ENCODE assay signal across 21 cellular contexts in genomic region chr16:1077877-1078578, GRCh38. TPM values are rescaled to one million over a fixed set of nuclear protein-coding genes. Genes with fewer than 3 reads are reported as not detected.
DNase-seq lines count a peak whose midpoint lies in the region; ATAC-seq, FAIRE-seq and TF ChIP-seq lines count a peak whose summit lies in the region.
"Had no signal": no experiment of that assay in that cellular context is flagged by ENCODE, and none has a peak within 500 bp of the region (broad histone marks: within the 10 kb centered on the region; RNA-seq: fewer than 3 reads in every experiment).

No MANE protein-coding gene starts in this region.

- POLR2A ChIA-PET in PC-3 (lab: Charles Lee; ENCODE audit: unreplicated experiment): interaction anchor here (0.6 kb wide), 1 partner anchor 375 kb away, joined by 3 read pairs; no protein-coding TSS in a partner anchor

- BruUV-seq in PC-3 (replicated peaks; lab: Mats Ljungman, UMichigan): TSS peak; percentile 66

- H3K4me1 ChIP-seq in PC-3 (ENCODE audit: insufficient read depth, low read length): peaks cover 23% of the 10 kb centered on the region
- H3K4me1 ChIP-seq in stomach: peaks cover 13 to 42% (median 24%) of the 10 kb centered on the region in 4 donors
- no peaks in the 10 kb centered on the region for H3K4me1 ChIP-seq in small intestine (ENCODE audit: control insufficient read depth in 2 of 2, insufficient read depth in 1 of 2, low read depth in 1 of 2, low read length in 1 of 2)
- H3K4me1 ChIP-seq: SJSA1 had no signal

- ATAC-seq in PC-3: no peak
- no peak for ATAC-seq in HG02571 (IDR thresholded peaks at IDR 0.05; ENCODE audit: unreplicated experiment)
- no peak for ATAC-seq in GM21717 (IDR thresholded peaks at IDR 0.05; ENCODE audit: unreplicated experiment)
- ATAC-seq: GM23338 had no signal

- no peaks in the 10 kb centered on the region for H4K20me1 ChIP-seq in PC-3 (ENCODE audit: low read length)

- intact Hi-C loops in PC-3 (cut with micrococcal nuclease) (no loop called here), stomach (cut with DNase I; ENCODE audit: low total_unique reads) (no loop called here)

- WGBS in stomach, 5 donors: 29 to 53% (median 35%) methylated on average over 18 to 36 of the region's 36 CpGs
- 33 to 61% (median 40%) methylated on average over 26 to 36 of the region's 36 CpGs for WGBS in small intestine, 3 donors

- DNase-seq in NCI-H1417 (lab: John Stamatoyannopoulos, UW): peak in 2 of 3 experiments; percentile 72 to 76
- DNase-seq in NCI-H1417 treated with DMSO at 0.1 percent for 48 hours (lab: John Stamatoyannopoulos, UW): no peak
- no peak for DNase-seq in PC-3
- DNase-seq in coronary artery (ENCODE audit: low spot score): no peak
- no peak for DNase-seq in stomach
- no peak for DNase-seq in small intestine
- DNase-seq: CD4-positive, alpha-beta memory T cell; Karpas-422; NCI-H187; NK-92 treated with Interleukin-12 subunit alpha and Interleukin-12 subunit beta, amount 100 ng/mL, for 24 hours had no signal

- CTCF ChIA-PET in PC-3 (lab: Charles Lee): no interaction called here

- TF ChIP-seq EP300 in stomach (IDR thresholded peaks at IDR 0.05): no peak

- no peaks in the 10 kb centered on the region for H3F3A ChIP-seq in PC-3 (ENCODE audit: low read length, unreplicated experiment)

- no peak for TF ChIP-seq POLR2A in stomach (IDR thresholded peaks at IDR 0.05)

- no peak overlapping the region for H3K9ac ChIP-seq in PC-3 (ENCODE audit: low read length)

- peak overlapping the region; percentile 73 for H3K4me2 ChIP-seq in PC-3 (ENCODE audit: low read length)
- H3K4me2 ChIP-seq: GM23338 had no signal

- H3K9me3 ChIP-seq in PC-3 (ENCODE audit: low read length) (no peaks in the 10 kb centered on the region), stomach (peaks cover 0 to 2% (median 0%) of the 10 kb centered on the region in 4 donors), small intestine (ENCODE audit: control insufficient read depth, low read depth) (no peaks in the 10 kb centered on the region)
- H3K9me3 ChIP-seq: BE2C, SJSA1 had no signal

- H3K79me2 ChIP-seq in PC-3 (ENCODE audit: low read length): no peaks in the 10 kb centered on the region

- H3K9me2 ChIP-seq in PC-3 (replicated peaks; ENCODE audit: low read length): no peaks in the 10 kb centered on the region

- H3K4me3 ChIP-seq in PC-3 (ENCODE audit: low read length): peak overlapping the region; percentile 46; the same call in 1 of the 2 replicates
- peak overlapping the region; percentile 38 for H3K4me3 ChIP-seq in coronary artery
- H3K4me3 ChIP-seq in stomach: no peak overlapping the region
- no peak overlapping the region for H3K4me3 ChIP-seq in small intestine (ENCODE audit: low read depth in 1 of 2, low read length in 2 of 2)
- H3K4me3 ChIP-seq: GM23338, SJSA1 had no signal

- H3K27ac ChIP-seq in PC-3 (ENCODE audit: low read length) (no peak overlapping the region), coronary artery (peak overlapping the region in 1 of 2 donors; percentile 51), stomach (peak overlapping the region in 3 of 5 donors; percentile 24 to 48 (median 27)), small intestine (ENCODE audit: low read depth in 1 of 2, low read length in 1 of 2) (no peak overlapping the region)
- H3K27ac ChIP-seq: 22Rv1, SJSA1 had no signal

- H3K27me3 ChIP-seq in PC-3 (ENCODE audit: low read length) (no peaks in the 10 kb centered on the region), stomach (peaks cover 19 to 100% (median 82%) of the 10 kb centered on the region in 3 donors), small intestine (ENCODE audit: control insufficient read depth in 2 of 2, insufficient read depth in 2 of 2, low read length in 2 of 2) (peaks cover 4 to 6% of the 10 kb centered on the region in 2 donors)

- no peaks in the 10 kb centered on the region for H3K36me3 ChIP-seq in PC-3 (ENCODE audit: low read depth, low read length)
- no peaks in the 10 kb centered on the region for H3K36me3 ChIP-seq in stomach
- no peaks in the 10 kb centered on the region for H3K36me3 ChIP-seq in small intestine (ENCODE audit: control insufficient read depth in 2 of 2, insufficient read depth in 2 of 2, low read length in 2 of 2)
- H3K36me3 ChIP-seq: BE2C, SJSA1 had no signal

- no peak overlapping the region for H2AFZ ChIP-seq in PC-3 (ENCODE audit: low read length)
- H2AFZ ChIP-seq: GM23338 had no signal

- TF ChIP-seq CTCF in PC-3 (conservative IDR thresholded peaks at IDR 0.05; ENCODE audit: low read depth, low read length) (no peak), coronary artery (IDR thresholded peaks at IDR 0.05) (no peak), stomach (IDR thresholded peaks at IDR 0.05) (no peak)

- FAIRE-seq in small intestine (lab: Jason Lieb, UNC): no peak
- FAIRE-seq: D721Med had no signal

RNA-seq across cellular contexts. Expression of gene SSTR5, which starts 5.5 kb away (rescaled TPM):
- total RNA-seq in PC-3 (2014; rRNA removed): 0.51 and 1.0 TPM in 2 replicates
- total RNA-seq in stomach: not detected
- polyA plus RNA-seq in stomach: under 1 TPM in 1 of 3 donors, not detected in 2; 0.13 TPM
- polyA plus RNA-seq in small intestine: under 1 TPM in 1 of 3 donors, not detected in 2; 0.24 TPM
- total RNA-seq: CD4-positive, alpha-beta memory T cell; G401; HFFc6; IMR-90; OCI-LY7; SJSA1 had no signal
- polyA plus RNA-seq: CD4-positive, alpha-beta memory T cell; IMR-90 had no signal

RNA-seq across cellular contexts. Expression of gene C1QTNF8, which starts 18.0 kb away (rescaled TPM):
- total RNA-seq in PC-3 (2014; rRNA removed) (not detected in 2 replicates), stomach (not detected)
- polyA plus RNA-seq in stomach (not detected), small intestine (not detected)
- total RNA-seq: CD4-positive, alpha-beta memory T cell; GM23338; HFFc6; IMR-90; OCI-LY7; SJSA1 had no signal
- polyA plus RNA-seq: CD4-positive, alpha-beta memory T cell; GM23338; IMR-90 had no signal

Comparison
In these comparisons a context has a peak if more than half of its experiments do, and no peak if none do; other contexts are left out.
1. DNase-seq: peak in NCI-H1417 (2 of 3); none in NCI-H1417 treated with DMSO at 0.1 percent for 48 hours (single experiment), PC-3 (single experiment), coronary artery (single experiment), stomach (single experiment) and small intestine (single experiment).
2. H3K27ac ChIP-seq: peak in stomach (3 of 5); none in PC-3 (single experiment) and small intestine (0 of 2).
3. H3K4me3 ChIP-seq: peak in PC-3 (single experiment) and coronary artery (single experiment); none in stomach (0 of 4) and small intestine (0 of 2).